ENCODE assay signal across 8 cellular contexts in the genomic region with DNA sequence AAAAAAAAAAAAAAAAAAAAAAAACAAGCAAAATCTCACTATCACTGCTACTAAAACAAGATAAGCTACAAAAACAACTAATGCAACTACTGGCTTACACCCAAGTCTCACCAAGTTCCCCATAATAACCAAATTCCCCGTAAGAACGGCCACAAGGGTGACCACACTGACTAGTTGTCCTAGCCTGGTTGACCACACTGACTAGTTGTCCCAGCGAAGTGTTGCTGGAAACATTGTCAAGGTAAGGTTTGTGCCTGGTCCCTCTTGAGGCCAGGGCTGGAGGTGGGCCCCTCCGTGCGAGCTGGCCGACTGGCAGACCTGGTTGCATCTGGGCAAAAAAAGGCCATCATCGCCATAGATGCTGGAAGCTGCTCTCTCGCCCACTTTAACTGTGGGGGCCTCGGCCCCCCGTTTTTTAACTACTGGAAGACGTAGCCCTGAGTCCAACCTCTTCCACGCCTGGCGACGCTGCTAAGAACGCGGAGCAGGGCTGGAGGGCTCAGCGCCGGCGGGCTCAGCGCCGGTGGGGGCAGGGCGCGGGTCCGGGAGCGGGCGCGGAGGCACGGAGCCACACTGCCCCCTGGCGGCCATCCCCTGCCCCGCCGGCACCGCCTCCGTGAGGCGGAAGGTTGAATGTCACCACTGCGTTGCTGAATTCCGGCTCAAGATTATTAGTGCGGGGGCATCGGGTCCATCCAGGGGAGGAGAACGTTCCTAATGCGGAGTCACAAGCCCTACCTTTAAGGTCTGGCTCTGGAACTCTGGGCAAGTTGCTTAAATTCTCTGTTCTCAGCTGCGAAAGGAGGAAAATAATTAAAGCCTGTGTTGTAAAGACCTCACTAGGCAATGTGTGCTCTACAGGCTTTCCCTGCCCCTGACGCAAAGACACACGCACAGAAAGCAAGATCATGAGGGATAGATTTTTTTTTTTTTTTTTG.
DNase-seq lines count a peak whose midpoint lies in the region; ATAC-seq and TF ChIP-seq lines count a peak whose summit lies in the region.

No MANE protein-coding gene starts in this region.

- H3K79me2 ChIP-seq in neural progenitor cell (ENCODE audit: low read depth): no peaks in the 10 kb centered on the region

- peak overlapping the region in 1 of 3 donors; percentile 10 for H3K27ac Mint-ChIP-seq in CD4-positive, CD25-positive, alpha-beta regulatory T cell
- H3K27ac Mint-ChIP-seq in neural progenitor cell: peak overlapping the region; percentile 97

- H3K27me3 ChIP-seq in CD4-positive, CD25-positive, alpha-beta regulatory T cell (ENCODE audit: control insufficient read depth, insufficient read depth, low read length): peaks cover 2% of the 10 kb centered on the region
- H3K27me3 ChIP-seq in neural progenitor cell: peaks cover 17% of the 10 kb centered on the region
- H3K27me3 ChIP-seq in stomach: peaks cover 0 to 11% (median 9%) of the 10 kb centered on the region in 3 donors

- H3K4me1 ChIP-seq in CD4-positive, CD25-positive, alpha-beta regulatory T cell (ENCODE audit: control insufficient read depth, insufficient read depth, low read length, poor library complexity, severe bottlenecking): peaks cover 16% of the 10 kb centered on the region
- H3K4me1 ChIP-seq in neural progenitor cell: peaks cover 28% of the 10 kb centered on the region
- H3K4me1 ChIP-seq in stomach: peaks cover 17 to 35% (median 30%) of the 10 kb centered on the region in 4 donors

- peaks cover 32% of the 10 kb centered on the region for H3K27me3 Mint-ChIP-seq in CD4-positive, CD25-positive, alpha-beta regulatory T cell
- peaks cover 11% of the 10 kb centered on the region for H3K27me3 Mint-ChIP-seq in neural progenitor cell (ENCODE audit: insufficient read depth, low read depth)

- intact Hi-C loops in stomach (cut with DNase I; ENCODE audit: low total_unique reads): no loop called here

- no peak for TF ChIP-seq EP300 in stomach (IDR thresholded peaks at IDR 0.05)

- peak overlapping the region; percentile 0 to 85 (median 42) for H3K4me3 Mint-ChIP-seq in CD4-positive, CD25-positive, alpha-beta regulatory T cell
- H3K4me3 Mint-ChIP-seq in neural progenitor cell: peak overlapping the region; percentile 81

- H3K9me3 ChIP-seq in CD4-positive, CD25-positive, alpha-beta regulatory T cell (ENCODE audit: control insufficient read depth in 2 of 2, low read length in 2 of 2): no peaks in the 10 kb centered on the region
- H3K9me3 ChIP-seq in neural progenitor cell (ENCODE audit: low read depth) (no peaks in the 10 kb centered on the region), stomach (no peaks in the 10 kb centered on the region)

- ATAC-seq in CD4-positive, CD25-positive, alpha-beta regulatory T cell (ENCODE audit: low read depth in 2 of 2): peak; percentile 80 to 86

- peak overlapping the region; percentile 59 for H2AFZ ChIP-seq in neural progenitor cell (replicated peaks)

- H3K27ac ChIP-seq in CD4-positive, CD25-positive, alpha-beta regulatory T cell (ENCODE audit: insufficient read depth, low read length, poor library complexity, severe bottlenecking): no peak overlapping the region
- H3K27ac ChIP-seq in neural progenitor cell (no peak overlapping the region), stomach (peak overlapping the region; percentile 77 to 91 (median 88))

- H3K9me3 Mint-ChIP-seq in CD4-positive, CD25-positive, alpha-beta regulatory T cell: peaks cover 0 to 2% (median 0%) of the 10 kb centered on the region in 7 donors
- H3K9me3 Mint-ChIP-seq in neural progenitor cell: peaks cover 15% of the 10 kb centered on the region

- 2 to 3% (median 2%) methylated on average over 31 to 43 of the region's 43 CpGs for WGBS in stomach, 5 donors

- H3K4me3 ChIP-seq in CD4-positive, CD25-positive, alpha-beta regulatory T cell (ENCODE audit: low read depth, low read length): no peak overlapping the region
- peak overlapping the region; percentile 1 for H3K4me3 ChIP-seq in Jurkat, Clone E6-1 (ENCODE audit: low read length)
- H3K4me3 ChIP-seq in neural progenitor cell: peak overlapping the region; percentile 32
- peak overlapping the region; percentile 11 to 41 (median 36) for H3K4me3 ChIP-seq in stomach

- peaks cover 0 to 10% (median 5%) of the 10 kb centered on the region in 4 donors for H3K4me1 Mint-ChIP-seq in CD4-positive, CD25-positive, alpha-beta regulatory T cell
- peaks cover 21% of the 10 kb centered on the region for H3K4me1 Mint-ChIP-seq in neural progenitor cell

- H3K36me3 ChIP-seq in CD4-positive, CD25-positive, alpha-beta regulatory T cell (ENCODE audit: control insufficient read depth, insufficient read depth, low read length): no peaks in the 10 kb centered on the region
- H3K36me3 ChIP-seq in neural progenitor cell: no peaks in the 10 kb centered on the region
- no peaks in the 10 kb centered on the region for H3K36me3 ChIP-seq in stomach

- no peaks in the 10 kb centered on the region for H4K20me1 ChIP-seq in neural progenitor cell (ENCODE audit: low read depth)

- H3F3A ChIP-seq in neural progenitor cell (ENCODE audit: low read depth): peaks cover 24% of the 10 kb centered on the region

- TF ChIP-seq CTCF in GM20000 (IDR thresholded peaks at IDR 0.05; ENCODE audit: extremely low read depth, missing control alignments) (peak; percentile 88), neural progenitor cell (IDR thresholded peaks at IDR 0.05) (peak; percentile 96), stomach (IDR thresholded peaks at IDR 0.05) (peak in 5 of 7 experiments; percentile 79 to 98 (median 97))

- H3K9ac ChIP-seq in neural progenitor cell: no peak overlapping the region

- peak; percentile 38 to 70 (median 57) for DNase-seq in CD4-positive, CD25-positive, alpha-beta regulatory T cell
- peak; percentile 94 for DNase-seq in GM20000 (ENCODE audit: low spot score)
- DNase-seq in Jurkat, Clone E6-1 (ENCODE audit: low read depth, low spot score): no peak
- DNase-seq in SHP77 treated with DMSO at 0.1 percent for 48 hours (lab: John Stamatoyannopoulos, UW): peak; percentile 56
- DNase-seq in activated gamma-delta T cell treated with anti-CD3 and anti-CD28 coated beads, Interleukin-2, amount 50 U/mL, for 16 hours (ENCODE audit: low read depth): peak; percentile 59
- DNase-seq in foreskin melanocyte: peak; percentile 48
- peak; percentile 93 for DNase-seq in neural progenitor cell (ENCODE audit: low spot score)
- peak; percentile 83 for DNase-seq in stomach

- no peak for TF ChIP-seq POLR2A in stomach (IDR thresholded peaks at IDR 0.05)

- H3K4me2 ChIP-seq in neural progenitor cell: peak overlapping the region; percentile 69

- H3K36me3 Mint-ChIP-seq in CD4-positive, CD25-positive, alpha-beta regulatory T cell: no peaks in the 10 kb centered on the region
- H3K36me3 Mint-ChIP-seq in neural progenitor cell: peaks cover 2% of the 10 kb centered on the region

Comparison
In these comparisons a context has a peak if more than half of its experiments do, and no peak if none do; other contexts are left out.
1. H3K27ac ChIP-seq: peak in stomach (5 of 5); none in CD4-positive, CD25-positive, alpha-beta regulatory T cell (single experiment) and neural progenitor cell (single experiment).
2. Peak in every context shown above with its lines, with median percentiles within 50 percentile points of each other: CTCF ChIP-seq.